ENCODE assay signal across 34 cellular contexts in the genomic region with DNA sequence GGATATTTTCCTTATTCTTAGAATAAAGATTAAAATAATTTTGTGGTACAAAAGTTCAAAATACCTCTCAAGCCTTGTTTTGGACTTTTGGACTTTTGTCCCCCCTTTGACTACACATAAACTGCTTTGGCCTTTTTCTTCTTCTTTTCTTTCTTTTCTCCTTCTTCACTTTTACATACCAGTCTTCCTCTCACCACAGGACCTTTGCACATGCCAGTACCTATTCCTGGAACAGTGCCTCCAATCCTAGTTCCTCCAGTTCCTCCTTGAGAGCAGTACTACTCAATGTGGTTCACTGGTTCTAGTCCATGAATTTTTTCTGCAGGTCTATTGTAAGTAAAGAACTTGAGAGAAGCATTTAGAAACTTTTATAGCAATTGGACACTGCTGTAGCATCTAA.
"Had no signal": no experiment of that assay in that cellular context is flagged by ENCODE, and none has a peak within 500 bp of the region (broad histone marks: within the 10 kb centered on the region; RNA-seq: fewer than 3 reads in every experiment).

No MANE protein-coding gene starts in this region.

- H3K9me3 ChIP-seq: MG63 had no signal

- H3K36me3 ChIP-seq: MG63 had no signal

- H3K4me3 ChIP-seq: MG63 had no signal

- H3K27me3 ChIP-seq: MG63 had no signal

- DNase-seq: Kasumi-1, MG63, MM.1S, MV-4-11, NCI-H1048, NCI-H1092, NCI-H1092 treated with DMSO at 0.1 percent for 48 hours, NCI-H1105, NCI-H1105 treated with DMSO at 0.1 percent for 48 hours, NCI-H1417, NCI-H1417 treated with DMSO at 0.1 percent for 48 hours, NCI-H1436, NCI-H1436 treated with DMSO at 0.1 percent for 48 hours, NCI-H146, NCI-H1694, NCI-H1694 treated with DMSO at 0.1 percent for 48 hours, NCI-H187, NCI-H187 treated with DMSO at 0.1 percent for 48 hours, NCI-H1930, NCI-H2029, NCI-H2029 treated with DMSO at 0.1 percent for 48 hours, NCI-H2081, NCI-H2081 treated with DMSO at 0.1 percent for 48 hours, NCI-H2107, NCI-H2171, NCI-H2171 treated with DMSO at 0.1 percent for 48 hours, NCI-H2227 treated with DMSO at 0.1 percent for 48 hours, NCI-H226, NCI-H345, NCI-H446, NCI-H446 treated with DMSO at 0.1 percent for 48 hours, NCI-H510A, NCI-H510A treated with DMSO at 0.1 percent for 48 hours, NCI-H524 had no signal
